In genomic region chr11:13119361-13119760, GRCh38 we compare ENCODE assay signal across 25 cellular contexts.
DNase-seq lines count a peak whose midpoint lies in the region; ATAC-seq, FAIRE-seq and TF ChIP-seq lines count a peak whose summit lies in the region.
"Had no signal": no experiment of that assay in that cellular context is flagged by ENCODE, and none has a peak within 500 bp of the region (broad histone marks: within the 10 kb centered on the region; RNA-seq: fewer than 3 reads in every experiment).

No MANE protein-coding gene starts in this region.

- FAIRE-seq in RCC 7860 (lab: Jason Lieb, UNC): no peak
- FAIRE-seq: small intestine had no signal

- H3K36me3 Mint-ChIP-seq in activated T-helper 17 cell treated with anti-CD3 and anti-CD28 coated beads, Interleukin-2, amount 50 U/mL, for 72 hours (ENCODE audit: low read depth): no peaks in the 10 kb centered on the region
- H3K36me3 Mint-ChIP-seq: activated naive CD8-positive, alpha-beta T cell treated with anti-CD3 and anti-CD28 coated beads, Interleukin-2, amount 10 ng/mL, durations not matched to agents 7 days and 5 days; CD8-positive, alpha-beta memory T cell; T-cell had no signal

- no peak overlapping the region for H3K9ac ChIP-seq in SK-N-SH
- H3K9ac ChIP-seq in smooth muscle cell (ENCODE audit: low read depth): no peak overlapping the region

- no peak for TF ChIP-seq RAD21 in SK-N-SH (IDR thresholded peaks at IDR 0.05; ENCODE audit: low read length)

- H3K36me3 ChIP-seq in SK-N-SH (replicated peaks in 1 of 2; ENCODE audit: control insufficient read depth in 1 of 2, insufficient read depth in 2 of 2, low read length in 1 of 2): no peaks in the 10 kb centered on the region
- H3K36me3 ChIP-seq in smooth muscle cell (ENCODE audit: low read depth): no peaks in the 10 kb centered on the region
- H3K36me3 ChIP-seq: gastroesophageal sphincter, upper lobe of left lung had no signal

- no peaks in the 10 kb centered on the region for H3K4me1 Mint-ChIP-seq in activated T-helper 17 cell treated with anti-CD3 and anti-CD28 coated beads, Interleukin-2, amount 50 U/mL, for 72 hours
- H3K4me1 Mint-ChIP-seq: activated naive CD8-positive, alpha-beta T cell treated with anti-CD3 and anti-CD28 coated beads, Interleukin-2, amount 10 ng/mL, durations not matched to agents 7 days and 5 days; CD8-positive, alpha-beta memory T cell; T-cell had no signal

- H3K27me3 ChIP-seq in SK-N-SH (ENCODE audit: insufficient read depth) (no peaks in the 10 kb centered on the region), smooth muscle cell (ENCODE audit: low read depth) (no peaks in the 10 kb centered on the region)
- H3K27me3 ChIP-seq: upper lobe of left lung had no signal

- H3K27ac ChIP-seq in SK-N-SH (ENCODE audit: low read depth in 2 of 2, low read length in 1 of 2) (no peak overlapping the region), smooth muscle cell (ENCODE audit: low read depth) (no peak overlapping the region)
- H3K27ac ChIP-seq: 22Rv1, gastroesophageal sphincter, upper lobe of left lung had no signal

- no peak overlapping the region for H3K4me3 ChIP-seq in SK-N-SH (ENCODE audit: low read depth in 2 of 2, low read length in 1 of 2)
- no peak overlapping the region for H3K4me3 ChIP-seq in fibroblast of mammary gland (ENCODE audit: control insufficient read depth, low read depth, low read length)
- H3K4me3 ChIP-seq in smooth muscle cell: no peak overlapping the region
- H3K4me3 ChIP-seq: gastroesophageal sphincter, upper lobe of left lung had no signal

- H3K4me1 ChIP-seq in SK-N-SH (ENCODE audit: control insufficient read depth in 1 of 2, insufficient read depth in 2 of 2, low read depth in 1 of 2, low read length in 1 of 2) (peaks cover 4 to 13% of the 10 kb centered on the region in 2 experiments; a peak in 3 of 4 replicates), smooth muscle cell (ENCODE audit: low read depth) (peaks cover 19% of the 10 kb centered on the region)
- H3K4me1 ChIP-seq: gastroesophageal sphincter, upper lobe of left lung had no signal

- no peaks in the 10 kb centered on the region for H3K9me3 Mint-ChIP-seq in activated T-helper 17 cell treated with anti-CD3 and anti-CD28 coated beads, Interleukin-2, amount 50 U/mL, for 72 hours
- H3K9me3 Mint-ChIP-seq: activated CD8-positive, alpha-beta T cell treated with anti-CD3 and anti-CD28 coated beads for 36 hours; activated naive CD8-positive, alpha-beta T cell treated with anti-CD3 and anti-CD28 coated beads, Interleukin-2, amount 10 ng/mL, durations not matched to agents 7 days and 5 days; CD8-positive, alpha-beta memory T cell had no signal

- H3K9me3 ChIP-seq in SK-N-SH: no peaks in the 10 kb centered on the region
- no peaks in the 10 kb centered on the region for H3K9me3 ChIP-seq in smooth muscle cell (replicated peaks; ENCODE audit: low read depth)
- H3K9me3 ChIP-seq: upper lobe of left lung had no signal

- H4K20me1 ChIP-seq in SK-N-SH (ENCODE audit: insufficient read depth): no peaks in the 10 kb centered on the region
- H4K20me1 ChIP-seq in smooth muscle cell (ENCODE audit: low read depth): no peaks in the 10 kb centered on the region

- H3K79me2 ChIP-seq in SK-N-SH (ENCODE audit: insufficient read depth): no peaks in the 10 kb centered on the region
- H3K79me2 ChIP-seq in smooth muscle cell (ENCODE audit: low read depth): no peaks in the 10 kb centered on the region

- WGBS in SK-N-SH (ENCODE audit: low lambda C conversion rate): 100% methylated on average over 2 of the region's 2 CpGs
- WGBS in smooth muscle cell (ENCODE audit: low lambda C conversion rate): 95% methylated on average over 2 of the region's 2 CpGs

- no peak overlapping the region for H3K27ac Mint-ChIP-seq in activated T-helper 17 cell treated with anti-CD3 and anti-CD28 coated beads, Interleukin-2, amount 50 U/mL, for 72 hours
- H3K27ac Mint-ChIP-seq: activated CD8-positive, alpha-beta T cell treated with anti-CD3 and anti-CD28 coated beads for 36 hours; activated naive CD8-positive, alpha-beta T cell treated with anti-CD3 and anti-CD28 coated beads, Interleukin-2, amount 10 ng/mL, durations not matched to agents 7 days and 5 days; CD8-positive, alpha-beta memory T cell; T-cell had no signal

- POLR2A ChIA-PET in SK-N-SH (lab: Yijun Ruan, JAX): no interaction called here

- no peaks in the 10 kb centered on the region for H3K9me2 ChIP-seq in SK-N-SH

- no peak overlapping the region for H3K4me3 Mint-ChIP-seq in activated T-helper 17 cell treated with anti-CD3 and anti-CD28 coated beads, Interleukin-2, amount 50 U/mL, for 72 hours
- H3K4me3 Mint-ChIP-seq: activated CD8-positive, alpha-beta T cell treated with anti-CD3 and anti-CD28 coated beads for 36 hours; activated naive CD8-positive, alpha-beta T cell treated with anti-CD3 and anti-CD28 coated beads, Interleukin-2, amount 10 ng/mL, durations not matched to agents 7 days and 5 days; CD8-positive, alpha-beta memory T cell; T-cell had no signal

- no peak for DNase-seq in SK-N-SH
- DNase-seq in RCC 7860 (ENCODE audit: low spot score): peak; percentile 38
- peak; percentile 41 for DNase-seq in fibroblast of mammary gland (ENCODE audit: low read depth)
- no peak for DNase-seq in smooth muscle cell (lab: John Stamatoyannopoulos, UW; ENCODE audit: unreplicated experiment)
- DNase-seq: activated CD8-positive, alpha-beta T cell treated with anti-CD3 and anti-CD28 coated beads for 36 hours; activated effector memory CD4-positive, alpha-beta T cell treated with Interleukin-2 at 50 U/mL for 16 hours; activated naive CD8-positive, alpha-beta T cell treated with anti-CD3 and anti-CD28 coated beads, Interleukin-2, amount 10 ng/mL, durations not matched to agents 7 days and 5 days; CD8-positive, alpha-beta memory T cell; DMS153; islet precursor cell; MM.1S; NCI-H2081 treated with DMSO at 0.1 percent for 48 hours; OCI-M1; SIG-M5; small intestine; stimulated activated CD4-positive, alpha-beta T cell treated with anti-CD3 and anti-CD28 coated beads, Interleukin-2, amount 100 ng/mL, for 24 hours; T-cell; upper lobe of left lung had no signal

- TF ChIP-seq EP300 in SK-N-SH (IDR thresholded peaks at IDR 0.05; ENCODE audit: borderline replicate concordance in 1 of 2, low read depth in 1 of 2, low read length in 1 of 2): no peak

- CTCF ChIA-PET in SK-N-SH (lab: Yijun Ruan, JAX): interaction anchor here (0.8 to 1.2 kb wide), 3 partner anchors 28 to 155 kb away, joined by 3 read pairs; no protein-coding TSS in a partner anchor

- peaks cover 50% of the 10 kb centered on the region for H3K27me3 Mint-ChIP-seq in activated T-helper 17 cell treated with anti-CD3 and anti-CD28 coated beads, Interleukin-2, amount 50 U/mL, for 72 hours

- H2AFZ ChIP-seq in SK-N-SH (ENCODE audit: low read depth) (no peak overlapping the region), smooth muscle cell (ENCODE audit: low read depth) (no peak overlapping the region)

- H3F3A ChIP-seq in SK-N-SH (replicated peaks; ENCODE audit: insufficient read depth): peaks cover 17% of the 10 kb centered on the region
- peaks cover 3% of the 10 kb centered on the region for H3F3A ChIP-seq in smooth muscle cell (ENCODE audit: low read depth)

- H3K4me2 ChIP-seq in SK-N-SH: 0 out of 2 replicates have a peak overlapping the region, but pooled peaks have one; percentile 52
- peak overlapping the region; percentile 0 for H3K4me2 ChIP-seq in smooth muscle cell

- no peak for TF ChIP-seq CTCF in SK-N-SH (IDR thresholded peaks at IDR 0.05)
- no peak for TF ChIP-seq CTCF in fibroblast of mammary gland (conservative IDR thresholded peaks at IDR 0.05; ENCODE audit: control insufficient read depth, insufficient read depth, low read depth, low read length)
- TF ChIP-seq CTCF in smooth muscle cell (IDR thresholded peaks at IDR 0.05; ENCODE audit: borderline replicate concordance, insufficient read depth, poor library complexity, severe bottlenecking): no peak

- no peak for ATAC-seq in SK-N-SH treated with all-trans-retinoic acid at 6 μM for 48 hours
- no peak for ATAC-seq in HG03460 (IDR thresholded peaks at IDR 0.05; ENCODE audit: unreplicated experiment)
- no peak for ATAC-seq in GM18868 (IDR thresholded peaks at IDR 0.05; ENCODE audit: unreplicated experiment)
- no peak for ATAC-seq in activated T-helper 17 cell treated with anti-CD3 and anti-CD28 coated beads, Interleukin-2, amount 50 U/mL, for 72 hours (replicated peaks)
- ATAC-seq: activated CD4-positive, CD25-positive, alpha-beta regulatory T cell treated with anti-CD3 and anti-CD28 coated beads, Interleukin-2, amount 50 U/mL, for 24 hours; activated CD8-positive, alpha-beta T cell treated with anti-CD3 and anti-CD28 coated beads for 36 hours; gastroesophageal sphincter; T-cell had no signal

TF ChIP-seq in SK-N-SH, 30 proteins besides CTCF, POLR2A, EP300 and RAD21:
- TF ChIP-seq CHD2 (IDR thresholded peaks at IDR 0.05; ENCODE audit: low read length, partially characterized antibody) (no peak), GABPA (IDR thresholded peaks at IDR 0.05; ENCODE audit: low read depth) (no peak), FOXJ3 (CRISPR knock-in tag; IDR thresholded peaks at IDR 0.05) (no peak)

TF ChIP-seq in SK-N-SH treated with all-trans-retinoic acid at 6 μM for 48 hours, 23 proteins besides CTCF, POLR2A, EP300 and RAD21 (continues in another document):
- TF ChIP-seq, protein P1, sequence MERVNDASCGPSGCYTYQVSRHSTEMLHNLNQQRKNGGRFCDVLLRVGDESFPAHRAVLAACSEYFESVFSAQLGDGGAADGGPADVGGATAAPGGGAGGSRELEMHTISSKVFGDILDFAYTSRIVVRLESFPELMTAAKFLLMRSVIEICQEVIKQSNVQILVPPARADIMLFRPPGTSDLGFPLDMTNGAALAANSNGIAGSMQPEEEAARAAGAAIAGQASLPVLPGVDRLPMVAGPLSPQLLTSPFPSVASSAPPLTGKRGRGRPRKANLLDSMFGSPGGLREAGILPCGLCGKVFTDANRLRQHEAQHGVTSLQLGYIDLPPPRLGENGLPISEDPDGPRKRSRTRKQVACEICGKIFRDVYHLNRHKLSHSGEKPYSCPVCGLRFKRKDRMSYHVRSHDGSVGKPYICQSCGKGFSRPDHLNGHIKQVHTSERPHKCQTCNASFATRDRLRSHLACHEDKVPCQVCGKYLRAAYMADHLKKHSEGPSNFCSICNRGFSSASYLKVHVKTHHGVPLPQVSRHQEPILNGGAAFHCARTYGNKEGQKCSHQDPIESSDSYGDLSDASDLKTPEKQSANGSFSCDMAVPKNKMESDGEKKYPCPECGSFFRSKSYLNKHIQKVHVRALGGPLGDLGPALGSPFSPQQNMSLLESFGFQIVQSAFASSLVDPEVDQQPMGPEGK (CRISPR knock-in tag; IDR thresholded peaks at IDR 0.05; ENCODE audit: borderline replicate concordance): no peak
- no peak for TF ChIP-seq GLIS3 (CRISPR knock-in tag; IDR thresholded peaks at IDR 0.05)
- no peak for TF ChIP-seq ESRRG (CRISPR knock-in tag; IDR thresholded peaks at IDR 0.05)

Comparison
In these comparisons a context has a peak if more than half of its experiments do, and no peak if none do; other contexts are left out.
1. DNase-seq: peak in RCC 7860 (single experiment) and fibroblast of mammary gland (single experiment); none in SK-N-SH (single experiment) and smooth muscle cell (single experiment).